In the genomic region with DNA sequence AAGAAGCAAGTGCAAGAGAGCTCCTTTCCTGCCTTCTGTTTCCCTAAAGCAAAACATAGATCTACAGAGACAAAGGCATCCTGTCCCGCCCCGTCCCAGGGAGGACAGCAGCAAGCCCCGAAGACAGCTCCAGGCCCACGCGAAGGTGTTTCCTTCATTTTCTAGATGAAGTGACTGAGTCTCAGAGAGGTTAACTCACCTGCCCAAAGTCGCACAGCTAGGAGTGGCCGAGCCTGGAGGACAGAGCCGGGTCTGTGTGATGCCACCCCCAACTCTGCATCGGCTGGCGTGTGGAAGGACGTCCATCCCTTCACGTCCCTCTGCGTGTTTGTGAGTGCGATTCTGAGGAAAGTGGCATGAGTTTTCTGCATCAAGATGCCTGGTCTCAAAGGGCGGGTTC, we compare ENCODE assay signal across 23 cellular contexts.
DNase-seq lines count a peak whose midpoint lies in the region; ATAC-seq and TF ChIP-seq lines count a peak whose summit lies in the region.
"Had no signal": no experiment of that assay in that cellular context is flagged by ENCODE, and none has a peak within 500 bp of the region (broad histone marks: within the 10 kb centered on the region; RNA-seq: fewer than 3 reads in every experiment).

No MANE protein-coding gene starts in this region.

- H3K27ac Mint-ChIP-seq in natural killer cell treated with Interleukin-12 subunit alpha and Interleukin-12 subunit beta and Interleukin-15 and Interleukin-18, amount 100 ng/mL, for 72 hours: no peak overlapping the region
- H3K27ac Mint-ChIP-seq in natural killer cell (no peak overlapping the region), endothelial cell (ENCODE audit: unreplicated experiment) (peak overlapping the region; percentile 48)
- H3K27ac Mint-ChIP-seq in activated CD4-positive, alpha-beta memory T cell treated with anti-CD3 and anti-CD28 coated beads, Interleukin-2, amount 10 ng/mL, durations not matched to agents 7 days and 5 days: peak overlapping the region; percentile 31
- H3K27ac Mint-ChIP-seq: CD4-positive, alpha-beta T cell had no signal

- H3K9me3 ChIP-seq in upper lobe of right lung (peaks cover 7% of the 10 kb centered on the region), mucosa of descending colon (peaks cover 9% of the 10 kb centered on the region)

- TF ChIP-seq CTCF in natural killer cell (IDR thresholded peaks at IDR 0.05) (no peak), endothelial cell (IDR thresholded peaks at IDR 0.05; ENCODE audit: unreplicated experiment) (no peak), upper lobe of right lung (IDR thresholded peaks at IDR 0.05) (no peak), mucosa of descending colon (IDR thresholded peaks at IDR 0.05) (no peak)

- peak; percentile 44 for DNase-seq in natural killer cell treated with Interleukin-12 subunit alpha and Interleukin-12 subunit beta and Interleukin-15 and Interleukin-18, amount 100 ng/mL, for 72 hours (ENCODE audit: low spot score)
- DNase-seq in natural killer cell (no peak), endothelial cell (ENCODE audit: low spot score) (no peak), upper lobe of right lung (peak; percentile 27), mucosa of descending colon (no peak), midbrain (lab: John Stamatoyannopoulos, UW) (no peak)
- no peak for DNase-seq in activated CD4-positive, alpha-beta memory T cell treated with anti-CD3 and anti-CD28 coated beads, Interleukin-2, amount 10 ng/mL, durations not matched to agents 7 days and 5 days
- DNase-seq: activated CD4-positive, alpha-beta T cell treated with anti-CD3 and anti-CD28 coated beads for 1 hour; activated gamma-delta T cell treated with Interleukin-2 at 50 U/mL for 16 hours; Karpas-422; kidney glomerular epithelial cell; mammary epithelial cell; NCI-H1694 treated with DMSO at 0.1 percent for 48 hours; NCI-H2171; NCI-H526; SIG-M5; stomach; SW 1271 had no signal

- intact Hi-C loops in natural killer cell (cut with micrococcal nuclease) (no loop called here), upper lobe of right lung (cut with DNase I) (no loop called here), mucosa of descending colon (cut with DNase I, micrococcal nuclease) (no loop called here)

- H3K36me3 ChIP-seq in upper lobe of right lung (no peaks in the 10 kb centered on the region), mucosa of descending colon (ENCODE audit: low read depth) (no peaks in the 10 kb centered on the region)

- POLR2A ChIA-PET in activated CD4-positive, alpha-beta memory T cell treated with anti-CD3 and anti-CD28 coated beads, Interleukin-2, amount 10 ng/mL, durations not matched to agents 7 days and 5 days (lab: Charles Lee): interaction anchor here (0.8 to 1.5 kb wide), 6 partner anchors 8 to 41 kb away, joined by 3 to 4 read pairs (median 3); no protein-coding TSS in a partner anchor

- CTCF ChIA-PET in activated CD4-positive, alpha-beta memory T cell treated with anti-CD3 and anti-CD28 coated beads, Interleukin-2, amount 10 ng/mL, durations not matched to agents 7 days and 5 days (lab: Charles Lee): interaction anchor here (0.9 kb wide), 1 partner anchor 95 kb away, joined by 3 read pairs; no protein-coding TSS in a partner anchor

- no peak overlapping the region for H3K4me3 ChIP-seq in upper lobe of right lung
- no peak overlapping the region for H3K4me3 ChIP-seq in mucosa of descending colon
- H3K4me3 ChIP-seq: dorsolateral prefrontal cortex, stomach, tibial artery had no signal

- no peak for ATAC-seq in natural killer cell treated with Interleukin-12 subunit alpha and Interleukin-12 subunit beta and Interleukin-15 and Interleukin-18, amount 100 ng/mL, for 72 hours
- no peak for ATAC-seq in natural killer cell
- no peak for ATAC-seq in upper lobe of right lung
- no peak for ATAC-seq in mucosa of descending colon
- ATAC-seq: Panc1 had no signal

- H3K4me3 Mint-ChIP-seq in natural killer cell treated with Interleukin-12 subunit alpha and Interleukin-12 subunit beta and Interleukin-15 and Interleukin-18, amount 100 ng/mL, for 72 hours: no peak overlapping the region
- H3K4me3 Mint-ChIP-seq in natural killer cell: no peak overlapping the region
- no peak overlapping the region for H3K4me3 Mint-ChIP-seq in activated CD4-positive, alpha-beta memory T cell treated with anti-CD3 and anti-CD28 coated beads, Interleukin-2, amount 10 ng/mL, durations not matched to agents 7 days and 5 days
- H3K4me3 Mint-ChIP-seq in endothelial cell (ENCODE audit: unreplicated experiment): no peak overlapping the region
- H3K4me3 Mint-ChIP-seq: CD4-positive, alpha-beta T cell; central memory CD8-positive, alpha-beta T cell had no signal

- H3K36me3 Mint-ChIP-seq in natural killer cell treated with Interleukin-12 subunit alpha and Interleukin-12 subunit beta and Interleukin-15 and Interleukin-18, amount 100 ng/mL, for 72 hours: peaks cover 19% of the 10 kb centered on the region
- H3K36me3 Mint-ChIP-seq in natural killer cell: peaks cover 17% of the 10 kb centered on the region
- peaks cover 48% of the 10 kb centered on the region for H3K36me3 Mint-ChIP-seq in activated CD4-positive, alpha-beta memory T cell treated with anti-CD3 and anti-CD28 coated beads, Interleukin-2, amount 10 ng/mL, durations not matched to agents 7 days and 5 days (ENCODE audit: low read depth)
- H3K36me3 Mint-ChIP-seq in endothelial cell (ENCODE audit: low read depth, unreplicated experiment): peaks cover 14% of the 10 kb centered on the region

- no peaks in the 10 kb centered on the region for H3K27me3 Mint-ChIP-seq in natural killer cell treated with Interleukin-12 subunit alpha and Interleukin-12 subunit beta and Interleukin-15 and Interleukin-18, amount 100 ng/mL, for 72 hours
- no peaks in the 10 kb centered on the region for H3K27me3 Mint-ChIP-seq in natural killer cell (ENCODE audit: low read depth in 2 of 2)
- no peaks in the 10 kb centered on the region for H3K27me3 Mint-ChIP-seq in activated CD4-positive, alpha-beta memory T cell treated with anti-CD3 and anti-CD28 coated beads, Interleukin-2, amount 10 ng/mL, durations not matched to agents 7 days and 5 days
- H3K27me3 Mint-ChIP-seq in endothelial cell (ENCODE audit: unreplicated experiment): peaks cover 2% of the 10 kb centered on the region
- H3K27me3 Mint-ChIP-seq: CD4-positive, alpha-beta T cell; central memory CD8-positive, alpha-beta T cell had no signal

- no peaks in the 10 kb centered on the region for H3K27me3 ChIP-seq in upper lobe of right lung
- H3K27me3 ChIP-seq: dorsolateral prefrontal cortex, stomach, tibial artery had no signal

- no peak overlapping the region for H3K27ac ChIP-seq in upper lobe of right lung
- H3K27ac ChIP-seq: stomach, tibial artery had no signal

- peaks cover 0 to 6% of the 10 kb centered on the region in 2 donors for H3K4me1 Mint-ChIP-seq in natural killer cell treated with Interleukin-12 subunit alpha and Interleukin-12 subunit beta and Interleukin-15 and Interleukin-18, amount 100 ng/mL, for 72 hours (ENCODE audit: low read depth in 2 of 2)
- no peaks in the 10 kb centered on the region for H3K4me1 Mint-ChIP-seq in natural killer cell
- peaks cover 24% of the 10 kb centered on the region for H3K4me1 Mint-ChIP-seq in activated CD4-positive, alpha-beta memory T cell treated with anti-CD3 and anti-CD28 coated beads, Interleukin-2, amount 10 ng/mL, durations not matched to agents 7 days and 5 days
- peaks cover 18% of the 10 kb centered on the region for H3K4me1 Mint-ChIP-seq in endothelial cell (ENCODE audit: unreplicated experiment)

- no peaks in the 10 kb centered on the region for H3K4me1 ChIP-seq in upper lobe of right lung
- H3K4me1 ChIP-seq in mucosa of descending colon (ENCODE audit: low read depth): no peaks in the 10 kb centered on the region
- H3K4me1 ChIP-seq: stomach, tibial artery had no signal

- no peaks in the 10 kb centered on the region for H3K9me3 Mint-ChIP-seq in natural killer cell treated with Interleukin-12 subunit alpha and Interleukin-12 subunit beta and Interleukin-15 and Interleukin-18, amount 100 ng/mL, for 72 hours
- H3K9me3 Mint-ChIP-seq in natural killer cell (peaks cover 0 to 6% of the 10 kb centered on the region in 2 donors), endothelial cell (ENCODE audit: unreplicated experiment) (no peaks in the 10 kb centered on the region)
- H3K9me3 Mint-ChIP-seq in activated CD4-positive, alpha-beta memory T cell treated with anti-CD3 and anti-CD28 coated beads, Interleukin-2, amount 10 ng/mL, durations not matched to agents 7 days and 5 days: peaks cover 22% of the 10 kb centered on the region

Comparison
In these comparisons a context has a peak if more than half of its experiments do, and no peak if none do; other contexts are left out.
1. DNase-seq: peak in natural killer cell treated with Interleukin-12 subunit alpha and Interleukin-12 subunit beta and Interleukin-15 and Interleukin-18, amount 100 ng/mL, for 72 hours (single experiment) and upper lobe of right lung (single experiment); none in natural killer cell (single experiment), activated CD4-positive, alpha-beta memory T cell treated with anti-CD3 and anti-CD28 coated beads, Interleukin-2, amount 10 ng/mL, durations not matched to agents 7 days and 5 days (single experiment), endothelial cell (single experiment), mucosa of descending colon (0 of 3) and midbrain (single experiment).
2. H3K27ac Mint-ChIP-seq: peak in activated CD4-positive, alpha-beta memory T cell treated with anti-CD3 and anti-CD28 coated beads, Interleukin-2, amount 10 ng/mL, durations not matched to agents 7 days and 5 days (single experiment) and endothelial cell (single experiment); none in natural killer cell treated with Interleukin-12 subunit alpha and Interleukin-12 subunit beta and Interleukin-15 and Interleukin-18, amount 100 ng/mL, for 72 hours (0 of 2) and natural killer cell (0 of 2).